ENCODE assay signal across 9 cellular contexts in the genomic region with DNA sequence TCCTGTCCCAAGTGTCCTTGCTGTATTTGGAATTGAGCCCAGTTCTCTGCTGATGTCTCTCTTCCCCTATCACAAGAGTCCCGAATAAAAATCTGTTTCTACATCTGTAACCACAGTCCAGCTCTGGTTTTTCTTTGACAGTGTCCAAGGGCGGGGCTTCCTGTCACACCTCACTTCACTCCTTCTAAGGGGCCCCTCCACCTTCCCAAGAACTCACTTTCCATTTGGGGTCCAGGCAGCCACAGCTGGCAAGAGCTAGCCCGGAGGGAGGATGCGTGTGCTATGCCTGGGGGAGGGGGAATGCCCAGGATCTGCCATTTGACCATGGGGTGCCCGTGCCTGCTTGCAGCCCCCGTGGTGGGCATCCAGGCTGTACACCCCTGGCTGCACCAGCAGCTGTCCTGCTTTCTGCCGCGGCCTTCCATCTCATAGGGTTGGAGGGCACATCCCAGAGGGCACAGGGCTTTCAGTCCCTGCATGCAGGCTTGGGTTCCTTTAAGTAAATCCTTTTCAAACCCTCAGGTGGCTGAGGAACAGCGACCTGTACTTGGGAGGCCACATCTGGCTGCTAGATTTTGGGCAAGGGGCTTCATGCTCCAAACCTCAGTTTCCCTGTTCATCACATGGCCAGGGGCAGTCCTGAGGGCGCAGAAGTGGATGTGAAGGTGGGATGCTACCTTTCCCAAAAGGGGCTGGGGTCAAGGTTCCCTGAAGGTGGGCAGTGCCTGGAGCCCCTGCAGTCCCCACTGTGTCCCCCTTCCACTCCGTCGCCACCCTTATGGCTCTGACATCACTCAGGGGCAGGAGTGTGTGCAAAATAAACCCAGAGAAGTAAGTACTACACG. TPM values are rescaled to one million over a fixed set of nuclear protein-coding genes. Genes with fewer than 3 reads are reported as not detected.
A peak's percentile ranks its signal among the peaks of the same experiment; 100 is the strongest.
DNase-seq lines count a peak whose midpoint lies in the region; ATAC-seq and TF ChIP-seq lines count a peak whose summit lies in the region.
"Had no signal": no experiment of that assay in that cellular context is flagged by ENCODE, and none has a peak within 500 bp of the region (broad histone marks: within the 10 kb centered on the region; RNA-seq: fewer than 3 reads in every experiment).

No MANE protein-coding gene starts in this region.

- no peaks in the 10 kb centered on the region for H3K36me3 ChIP-seq in CD8-positive, alpha-beta T cell (ENCODE audit: insufficient read depth, low read length)
- H3K36me3 ChIP-seq in colonic mucosa = no peaks in the 10 kb centered on the region
- H3K36me3 ChIP-seq in neutrophil = peaks cover 10% of the 10 kb centered on the region

- H3K27ac Mint-ChIP-seq in CD8-positive, alpha-beta T cell = peak overlapping the region; percentile 97

- H3K9ac ChIP-seq in colonic mucosa (ENCODE audit: low read depth in 2 of 2, low read length in 2 of 2) = peak overlapping the region in 1 of 2 donors; percentile 72

- DNase-seq in CD8-positive, alpha-beta T cell = no peak
- DNase-seq in NAMALWA (ENCODE audit: low spot score) (peak; percentile 64), colonic mucosa (peak; percentile 40), NCI-H1092 treated with DMSO at 0.1 percent for 48 hours (lab: John Stamatoyannopoulos, UW) (no peak)

- CTCF ChIA-PET in CD8-positive, alpha-beta T cell (lab: Charles Lee) = interaction anchor here (1.5 to 1.8 kb wide), 2 partner anchors 16 to 90 kb away, joined by 3 to 7 read pairs; no protein-coding TSS in a partner anchor

- no peak overlapping the region for H3K27ac ChIP-seq in CD8-positive, alpha-beta T cell (ENCODE audit: low read depth, low read length)
- H3K27ac ChIP-seq in colonic mucosa (peak overlapping the region; percentile 95), neutrophil (peak overlapping the region; percentile 93)

- intact Hi-C loops in CD8-positive, alpha-beta T cell (cut with DNase I, micrococcal nuclease) = loop anchor here (2.0 to 10.0 kb wide), 4 partner anchors 65 to 1081 kb away; partner anchors contain the start of genes BICD2 (in 1 of the 2) and IPPK (in 1 of the 2)
- intact Hi-C loops in colonic mucosa (cut with DNase I) = no loop called here

- no peak overlapping the region for H3K4me3 ChIP-seq in CD8-positive, alpha-beta T cell (ENCODE audit: low read depth, low read length)
- H3K4me3 ChIP-seq in colonic mucosa = no peak overlapping the region
- H3K4me3 ChIP-seq in neutrophil (ENCODE audit: low read depth in 1 of 2, low read length in 1 of 2) = peak overlapping the region in 1 of 2 experiments; percentile 10

- H3K9me3 Mint-ChIP-seq in CD8-positive, alpha-beta T cell = no peaks in the 10 kb centered on the region

- H3K9me3 ChIP-seq in CD8-positive, alpha-beta T cell (ENCODE audit: low read length) = no peaks in the 10 kb centered on the region
- H3K9me3 ChIP-seq in colonic mucosa (no peaks in the 10 kb centered on the region), neutrophil (no peaks in the 10 kb centered on the region)

- no peaks in the 10 kb centered on the region for H3K27me3 Mint-ChIP-seq in CD8-positive, alpha-beta T cell (ENCODE audit: low read depth)

- TF ChIP-seq CTCF in CD8-positive, alpha-beta T cell (IDR thresholded peaks at IDR 0.05) = no peak
- TF ChIP-seq CTCF in colonic mucosa (IDR thresholded peaks at IDR 0.05) = no peak
- TF ChIP-seq CTCF in neutrophil (IDR thresholded peaks at IDR 0.05) = no peak

- peaks cover 47% of the 10 kb centered on the region for H3K4me1 ChIP-seq in CD8-positive, alpha-beta T cell (ENCODE audit: insufficient read depth, low read length)
- H3K4me1 ChIP-seq in colonic mucosa (peaks cover 12% of the 10 kb centered on the region), neutrophil (ENCODE audit: control insufficient read depth in 1 of 2, insufficient read depth in 1 of 2, low read depth in 1 of 2, low read length in 1 of 2) (peaks cover 50 to 59% of the 10 kb centered on the region in 2 experiments)

- no peaks in the 10 kb centered on the region for H3K27me3 ChIP-seq in CD8-positive, alpha-beta T cell (ENCODE audit: insufficient read depth, low read length)
- H3K27me3 ChIP-seq in colonic mucosa (no peaks in the 10 kb centered on the region), neutrophil (no peaks in the 10 kb centered on the region)

- no peak for ATAC-seq in CD8-positive, alpha-beta T cell
- ATAC-seq in HG02642 (IDR thresholded peaks at IDR 0.05; ENCODE audit: poor library complexity, unreplicated experiment) (no peak), esophagus mucosa (no peak), GM21360 (IDR thresholded peaks at IDR 0.05; ENCODE audit: unreplicated experiment) (no peak)

- peak overlapping the region; percentile 51 for H3K4me3 Mint-ChIP-seq in CD8-positive, alpha-beta T cell

- POLR2A ChIA-PET in CD8-positive, alpha-beta T cell (lab: Charles Lee) = interaction anchor here (1.2 kb wide), 1 partner anchor 25 kb away, joined by 3 read pairs; no protein-coding TSS in a partner anchor

- peaks cover 64% of the 10 kb centered on the region for H3K4me1 Mint-ChIP-seq in CD8-positive, alpha-beta T cell (ENCODE audit: low read depth)

- peaks cover 16% of the 10 kb centered on the region for H3K36me3 Mint-ChIP-seq in CD8-positive, alpha-beta T cell

RNA-seq across cellular contexts. Expression of gene CARD19, which starts 2.3 kb away (rescaled TPM):
- 10 to 100 TPM; 72.1 to 78.0 TPM for total RNA-seq in CD8-positive, alpha-beta T cell
- total RNA-seq in colonic mucosa = 10 to 100 TPM; 48.6 to 56.3 TPM
- 19.9 TPM for total RNA-seq in esophagus mucosa

RNA-seq across cellular contexts. Expression of gene SUSD3, which starts 35.2 kb away (rescaled TPM):
- 10 to 100 TPM; 20.6 to 22.7 TPM for total RNA-seq in CD8-positive, alpha-beta T cell
- 1 to 10 TPM; 1.6 to 2.2 TPM for total RNA-seq in colonic mucosa
- 0.96 TPM for total RNA-seq in esophagus mucosa
- total RNA-seq: LHCN-M2 had no signal

RNA-seq across cellular contexts. Expression of gene NINJ1, which starts 40.4 kb away (rescaled TPM):
- 100 to 1,000 TPM; 214 to 229 TPM for total RNA-seq in CD8-positive, alpha-beta T cell
- 10 to 100 TPM; 24.5 to 29.4 TPM for total RNA-seq in colonic mucosa
- total RNA-seq in esophagus mucosa = 16.9 TPM

Comparison
In these comparisons a context has a peak if more than half of its experiments do, and no peak if none do; other contexts are left out.
1. DNase-seq: peak in NAMALWA (single experiment) and colonic mucosa (single experiment); none in CD8-positive, alpha-beta T cell (0 of 7) and NCI-H1092 treated with DMSO at 0.1 percent for 48 hours (single experiment).
2. RNA of gene SUSD3, which starts 35.2 kb away (total RNA-seq): 20.6 to 22.7 TPM in CD8-positive, alpha-beta T cell; 1.6 to 2.2 TPM in colonic mucosa and 0.96 TPM in esophagus mucosa (single experiment); every median in the first group is over 4 times any median in the second.
3. RNA of gene NINJ1, which starts 40.4 kb away (total RNA-seq): 214 to 229 TPM in CD8-positive, alpha-beta T cell; 24.5 to 29.4 TPM in colonic mucosa and 16.9 TPM in esophagus mucosa (single experiment); every median in the first group is over 4 times any median in the second.